Comparison of ENCODE assay signal across 8 cellular contexts in genomic region chr17:43389022-43389947, GRCh38. TPM values are rescaled to one million over a fixed set of nuclear protein-coding genes. Genes with fewer than 3 reads are reported as not detected.
DNase-seq lines count a peak whose midpoint lies in the region; ATAC-seq and TF ChIP-seq lines count a peak whose summit lies in the region.

No MANE protein-coding gene starts in this region.

- ATAC-seq in HG03175 (IDR thresholded peaks at IDR 0.05; ENCODE audit: unreplicated experiment): peak; percentile 54
- ATAC-seq in GM18873 (IDR thresholded peaks at IDR 0.05; ENCODE audit: low FRiP score, unreplicated experiment): no peak

- DNase-seq in GDM1 (lab: John Stamatoyannopoulos, UW) (peak; percentile 57), NCI-H460 (ENCODE audit: extremely low read depth, low read depth) (peak; percentile 78), choroid plexus epithelial cell (ENCODE audit: low read depth) (peak; percentile 87), left kidney (ENCODE audit: low read depth, low spot score) (peak; percentile 91)
- peak; percentile 73 to 76 for DNase-seq in activated CD4-positive, alpha-beta T cell treated with anti-CD3 and anti-CD28 coated beads for 4 hours
- peak; percentile 79 to 81 for DNase-seq in stimulated activated CD4-positive, alpha-beta T cell treated with anti-CD3 and anti-CD28 coated beads, Interleukin-2, amount 100 ng/mL, for 24 hours

- peak overlapping the region; percentile 67 for H3K4me3 ChIP-seq in choroid plexus epithelial cell (ENCODE audit: low read depth, low read length)

- peak; percentile 91 for TF ChIP-seq CTCF in choroid plexus epithelial cell (conservative IDR thresholded peaks at IDR 0.05; ENCODE audit: low read depth, low read length)

RNA-seq across cellular contexts. Expression of gene ARL4D, which starts 9.5 kb away (rescaled TPM):
- 84.7 and 89.8 TPM in 2 replicates for total RNA-seq in NCI-H460 (2014; rRNA removed; shearing (Covaris generic))
- polyA plus RNA-seq in NCI-H460 (2014; cell fraction: nucleus; rRNA removed): 44.5 and 49.5 TPM in 2 replicates
